ENCODE assay signal across 8 cellular contexts in the genomic region with DNA sequence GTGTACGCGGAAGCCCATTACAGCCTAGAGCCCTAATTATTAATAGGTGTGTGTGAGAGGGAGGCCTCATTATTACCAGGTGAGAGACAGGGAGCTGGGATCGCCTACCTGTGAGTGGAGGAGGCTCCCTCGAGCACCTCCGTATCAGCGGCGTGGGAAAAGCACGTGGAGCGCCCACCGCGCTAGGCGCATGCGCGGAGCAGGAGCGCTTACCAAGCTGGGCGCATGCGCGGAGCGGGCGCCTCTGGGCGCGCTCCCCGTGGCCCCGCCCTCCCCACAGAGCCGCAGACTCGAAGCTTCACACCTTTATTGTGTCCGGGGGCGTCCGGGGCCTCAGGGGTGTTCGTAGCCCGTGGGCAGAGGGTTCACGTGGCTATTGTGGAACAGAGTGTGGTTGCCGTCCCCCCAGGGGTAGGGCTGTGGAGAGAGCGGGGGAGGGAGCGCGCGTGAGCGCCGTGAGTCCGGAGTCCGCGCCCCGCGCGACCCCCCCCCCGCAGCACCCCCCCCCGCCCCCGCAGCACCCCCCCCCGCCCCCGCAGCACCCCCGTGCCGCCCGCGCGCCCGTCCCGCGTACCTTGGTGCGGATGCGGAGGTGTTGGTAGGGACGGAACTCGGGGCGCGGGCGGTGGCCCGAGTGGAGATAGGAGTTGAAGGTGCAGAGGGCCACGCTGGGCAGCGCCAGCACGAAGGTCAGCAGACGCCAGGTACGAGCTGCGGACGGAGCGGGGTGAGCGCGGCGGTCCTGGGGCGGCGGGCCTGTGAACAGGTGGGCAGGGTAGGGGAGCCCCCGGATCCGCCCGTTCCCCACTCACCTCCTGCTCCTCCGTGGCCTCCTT. TPM values are rescaled to one million over a fixed set of nuclear protein-coding genes. Genes with fewer than 3 reads are reported as not detected.
DNase-seq lines count a peak whose midpoint lies in the region; FAIRE-seq and TF ChIP-seq lines count a peak whose summit lies in the region.

No MANE protein-coding gene starts in this region.

- H3K36me3 Mint-ChIP-seq in IgD-negative memory B cell = no peaks in the 10 kb centered on the region

- TF ChIP-seq POLR2A in GM12892 (IDR thresholded peaks at IDR 0.05; ENCODE audit: low read depth, low read length) = no peak

- H3K9me3 Mint-ChIP-seq in IgD-negative memory B cell = no peaks in the 10 kb centered on the region

- FAIRE-seq in GM12892 (lab: Jason Lieb, UNC) = no peak

- peak overlapping the region in 1 of 4 donors; percentile 9 for H3K4me3 Mint-ChIP-seq in IgD-negative memory B cell

- DNase-seq in activated T-cell treated with anti-CD3 and anti-CD28 coated beads for 48 hours (ENCODE audit: low read depth) = peak; percentile 68
- DNase-seq in fibroblast of peridontal ligament (ENCODE audit: extremely low read depth) = peak; percentile 5
- DNase-seq in nucleus accumbens (lab: John Stamatoyannopoulos, UW) = peak in 42 of 56 donors; percentile 8 to 73 (median 38)
- DNase-seq in superior temporal gyrus (ENCODE audit: extremely low spot score) = peak; percentile 53
- DNase-seq in mesenteric fat pad (ENCODE audit: low spot score) = no peak
- no peak for DNase-seq in NCI-H1048 (lab: John Stamatoyannopoulos, UW)
- no peak for DNase-seq in GM12892 (ENCODE audit: insufficient read length)

- peaks cover 0 to 5% (median 4%) of the 10 kb centered on the region in 3 donors for H3K4me1 Mint-ChIP-seq in IgD-negative memory B cell

- H3K27ac Mint-ChIP-seq in IgD-negative memory B cell = peak overlapping the region in 2 of 3 donors; percentile 27 to 48

- peaks cover 16% of the 10 kb centered on the region for H3K27me3 Mint-ChIP-seq in IgD-negative memory B cell

RNA-seq across cellular contexts. Expression of gene COX6A2, which starts 0.5 kb away (rescaled TPM):
- not detected for polyA plus RNA-seq in IgD-negative memory B cell
- total RNA-seq in mesenteric fat pad = not detected
- polyA plus RNA-seq in GM12892 (2012; ENCODE audit: missing spikeins) = not detected

RNA-seq across cellular contexts. Expression of gene ZNF843, which starts 14.9 kb away (rescaled TPM):
- not detected for polyA plus RNA-seq in IgD-negative memory B cell
- 0.84 TPM for total RNA-seq in mesenteric fat pad
- not detected for polyA plus RNA-seq in GM12892 (2012; ENCODE audit: missing spikeins)

RNA-seq across cellular contexts. Expression of gene ARMC5, which starts 31.6 kb away (rescaled TPM):
- polyA plus RNA-seq in IgD-negative memory B cell = 9.5 TPM
- total RNA-seq in mesenteric fat pad = 8.5 TPM
- polyA plus RNA-seq in GM12892 (2012; ENCODE audit: missing spikeins) = 1.9 TPM

RNA-seq across cellular contexts. Expression of gene ITGAD, which starts 34.5 kb away (rescaled TPM):
- polyA plus RNA-seq in IgD-negative memory B cell = not detected
- 0.39 TPM for total RNA-seq in mesenteric fat pad
- polyA plus RNA-seq in GM12892 (2012; ENCODE audit: missing spikeins) = 0.23 TPM

RNA-seq across cellular contexts. Expression of gene TGFB1I1, which starts 44.3 kb away (rescaled TPM):
- polyA plus RNA-seq in IgD-negative memory B cell = 0.59 TPM
- 34.7 TPM for total RNA-seq in mesenteric fat pad
- polyA plus RNA-seq in GM12892 (2012; ENCODE audit: missing spikeins) = 0.59 TPM

Comparison
In these comparisons a context has a peak if more than half of its experiments do, and no peak if none do; other contexts are left out.
1. DNase-seq: peak in activated T-cell treated with anti-CD3 and anti-CD28 coated beads for 48 hours (single experiment), fibroblast of peridontal ligament (single experiment), nucleus accumbens (42 of 56) and superior temporal gyrus (single experiment); none in mesenteric fat pad (single experiment), NCI-H1048 (single experiment) and GM12892 (single experiment).